In genomic region chr3:65080432-65080831, GRCh38 we compare ENCODE assay signal across 20 cellular contexts.
DNase-seq lines count a peak whose midpoint lies in the region; ATAC-seq, FAIRE-seq and TF ChIP-seq lines count a peak whose summit lies in the region.
"Had no signal": no experiment of that assay in that cellular context is flagged by ENCODE, and none has a peak within 500 bp of the region (broad histone marks: within the 10 kb centered on the region; RNA-seq: fewer than 3 reads in every experiment).

No MANE protein-coding gene starts in this region.

- no peak for ATAC-seq in left lung
- ATAC-seq: activated naive CD8-positive, alpha-beta T cell treated with anti-CD3 and anti-CD28 coated beads, Interleukin-2, amount 50 U/mL, for 24 hours; activated T-helper 17 cell treated with anti-CD3 and anti-CD28 coated beads, Interleukin-2, amount 50 U/mL, for 72 hours; T-helper 17 cell had no signal

- H3K4me3 Mint-ChIP-seq in nephron progenitor cell, result no peak overlapping the region
- H3K4me3 Mint-ChIP-seq: activated naive CD8-positive, alpha-beta T cell treated with anti-CD3 and anti-CD28 coated beads, Interleukin-2, amount 50 U/mL, for 24 hours; activated T-helper 17 cell treated with anti-CD3 and anti-CD28 coated beads, Interleukin-2, amount 50 U/mL, for 72 hours; T-helper 17 cell had no signal

- H3K27me3 ChIP-seq in A673 (replicated peaks; ENCODE audit: insufficient read depth, low read depth, low read length, poor library complexity) (no peaks in the 10 kb centered on the region), WERI-Rb-1 (ENCODE audit: insufficient read depth, low read depth, severe bottlenecking) (no peaks in the 10 kb centered on the region), left lung (no peaks in the 10 kb centered on the region)

- TF ChIP-seq CTCF in A673 (conservative IDR thresholded peaks at IDR 0.05; ENCODE audit: low read depth, low read length) (no peak; the same call in 1 of the 2 replicates), D721Med (IDR thresholded peaks at IDR 0.05; ENCODE audit: insufficient read depth, missing control alignments) (peak; percentile 23), WERI-Rb-1 (IDR thresholded peaks at IDR 0.05; ENCODE audit: low read depth, low read length) (peak; percentile 53), left lung (IDR thresholded peaks at IDR 0.05) (no peak), nephron progenitor cell (IDR thresholded peaks at IDR 0.05) (no peak)

- intact Hi-C loops in A673 (cut with micrococcal nuclease; ENCODE audit: unreplicated experiment), result no loop called here
- intact Hi-C loops in left lung (cut with DNase I), result no loop called here

- BruUV-seq in A673 (replicated peaks; lab: Mats Ljungman, UMichigan), result no TSS peak

- POLR2A ChIA-PET in A673 (lab: Charles Lee; ENCODE audit: low non-redundant PET), result no interaction called here

- H3K36me3 ChIP-seq in A673 (ENCODE audit: insufficient read depth, low read length, poor library complexity, severe bottlenecking), result no peaks in the 10 kb centered on the region
- no peaks in the 10 kb centered on the region for H3K36me3 ChIP-seq in WERI-Rb-1
- H3K36me3 ChIP-seq in left lung, result no peaks in the 10 kb centered on the region
- H3K36me3 ChIP-seq: HAP-1 had no signal

- H3K4me1 ChIP-seq in A673 (ENCODE audit: insufficient read depth, low read length, poor library complexity, severe bottlenecking) (no peaks in the 10 kb centered on the region), left lung (no peaks in the 10 kb centered on the region)
- H3K4me1 ChIP-seq: HAP-1 had no signal

- H3K4me3 ChIP-seq in A673 (ENCODE audit: low read depth, low read length, poor library complexity, severe bottlenecking) (no peak overlapping the region), WERI-Rb-1 (ENCODE audit: low read depth, low read length) (no peak overlapping the region), left lung (no peak overlapping the region)
- H3K4me3 ChIP-seq: HAP-1, smooth muscle cell had no signal

- no peak for FAIRE-seq in D721Med (lab: Jason Lieb, UNC)
- FAIRE-seq: bronchial epithelial cell, keratinocyte had no signal

- CTCF ChIA-PET in A673 (lab: Charles Lee), result no interaction called here

- no peaks in the 10 kb centered on the region for H3K36me3 Mint-ChIP-seq in nephron progenitor cell (ENCODE audit: low read depth)

- H3K9me3 Mint-ChIP-seq in nephron progenitor cell, result peaks cover 20% of the 10 kb centered on the region

- H3K27ac ChIP-seq in A673 (ENCODE audit: low read depth, low read length, poor library complexity, severe bottlenecking) (no peak overlapping the region), WERI-Rb-1 (no peak overlapping the region), left lung (no peak overlapping the region)

- H3K27me3 Mint-ChIP-seq in nephron progenitor cell (ENCODE audit: low read depth, poor library complexity), result no peaks in the 10 kb centered on the region
- H3K27me3 Mint-ChIP-seq: activated naive CD8-positive, alpha-beta T cell treated with anti-CD3 and anti-CD28 coated beads, Interleukin-2, amount 50 U/mL, for 24 hours; activated T-helper 17 cell treated with anti-CD3 and anti-CD28 coated beads, Interleukin-2, amount 50 U/mL, for 72 hours; T-helper 17 cell had no signal

- H3K27ac Mint-ChIP-seq in nephron progenitor cell, result no peak overlapping the region
- H3K27ac Mint-ChIP-seq: activated naive CD8-positive, alpha-beta T cell treated with anti-CD3 and anti-CD28 coated beads, Interleukin-2, amount 50 U/mL, for 24 hours; activated T-helper 17 cell treated with anti-CD3 and anti-CD28 coated beads, Interleukin-2, amount 50 U/mL, for 72 hours; T-helper 17 cell had no signal

- no peaks in the 10 kb centered on the region for H3K4me1 Mint-ChIP-seq in nephron progenitor cell
- H3K4me1 Mint-ChIP-seq: activated naive CD8-positive, alpha-beta T cell treated with anti-CD3 and anti-CD28 coated beads, Interleukin-2, amount 50 U/mL, for 24 hours; activated T-helper 17 cell treated with anti-CD3 and anti-CD28 coated beads, Interleukin-2, amount 50 U/mL, for 72 hours; T-helper 17 cell had no signal

- DNase-seq in A673 (ENCODE audit: low spot score), result peak; percentile 15
- no peak for DNase-seq in D721Med (ENCODE audit: insufficient read length, low spot score)
- DNase-seq in WERI-Rb-1, result peak; percentile 49
- DNase-seq in kidney tubule cell (ENCODE audit: low spot score), result peak; percentile 44
- no peak for DNase-seq in left lung
- DNase-seq in nephron progenitor cell, result no peak
- DNase-seq in islet precursor cell, result no peak
- no peak for DNase-seq in GF-D8 (lab: John Stamatoyannopoulos, UW)
- DNase-seq: activated naive CD8-positive, alpha-beta T cell treated with anti-CD3 and anti-CD28 coated beads, Interleukin-2, amount 50 U/mL, for 24 hours; effector CD4-positive, alpha-beta T cell; KBM-7; NCI-H1092; NK-92 treated with Interleukin-12 subunit alpha and Interleukin-12 subunit beta, amount 100 ng/mL, for 24 hours; occipital lobe; T-helper 17 cell had no signal

- H3K9me3 ChIP-seq in A673 (ENCODE audit: low read depth, low read length, poor library complexity, severe bottlenecking) (no peaks in the 10 kb centered on the region), WERI-Rb-1 (ENCODE audit: severe bottlenecking) (no peaks in the 10 kb centered on the region), left lung (peaks cover 0 to 7% of the 10 kb centered on the region in 2 donors)
- H3K9me3 ChIP-seq: HAP-1 had no signal

Comparison
In these comparisons a context has a peak if more than half of its experiments do, and no peak if none do; other contexts are left out.
1. DNase-seq: peak in A673 (single experiment), WERI-Rb-1 (single experiment) and kidney tubule cell (single experiment); none in D721Med (single experiment), left lung (0 of 2), nephron progenitor cell (single experiment), islet precursor cell (single experiment) and GF-D8 (single experiment).
2. CTCF ChIP-seq: peak in D721Med (single experiment) and WERI-Rb-1 (single experiment); none in A673 (single experiment), left lung (0 of 2) and nephron progenitor cell (single experiment).